In genomic region chr9:95771556-95772280, GRCh38 we compare ENCODE assay signal across 11 cellular contexts.
DNase-seq lines count a peak whose midpoint lies in the region; ATAC-seq, FAIRE-seq and TF ChIP-seq lines count a peak whose summit lies in the region.
"Had no signal": no experiment of that assay in that cellular context is flagged by ENCODE, and none has a peak within 500 bp of the region (broad histone marks: within the 10 kb centered on the region; RNA-seq: fewer than 3 reads in every experiment).

No MANE protein-coding gene starts in this region.

- ATAC-seq in HG02884 (IDR thresholded peaks at IDR 0.05; ENCODE audit: unreplicated experiment) (no peak), HG03469 (IDR thresholded peaks at IDR 0.05; ENCODE audit: unreplicated experiment) (no peak)

- H3K36me3 ChIP-seq in SK-N-MC (ENCODE audit: insufficient read depth, low read length): no peaks in the 10 kb centered on the region
- H3K36me3 ChIP-seq: BLaER1 treated with 17β-estradiol and CSF1 and Interleukin-3, amounts not matched to agents 10 nM and 100 nM; breast epithelium had no signal

- peaks cover 23% of the 10 kb centered on the region for H3K4me1 Mint-ChIP-seq in glutamatergic neuron (ENCODE audit: low read depth, unreplicated experiment)
- peaks cover 34% of the 10 kb centered on the region for H3K4me1 Mint-ChIP-seq in neural crest cell

- DNase-seq in AG10803 (ENCODE audit: low read depth): peak; percentile 24
- no peak for DNase-seq in SK-N-MC (ENCODE audit: low read depth, low spot score)
- DNase-seq in glutamatergic neuron: no peak
- DNase-seq in neural crest cell (ENCODE audit: low read depth, low spot score): peak; percentile 30
- DNase-seq in RCC 7860 (ENCODE audit: low spot score): no peak
- no peak for DNase-seq in activated naive CD4-positive, alpha-beta T cell (lab: John Stamatoyannopoulos, UW)
- DNase-seq: NCI-H1436 had no signal

- H3K27ac ChIP-seq in SK-N-MC: peak overlapping the region; percentile 78
- H3K27ac ChIP-seq: BLaER1 treated with 17β-estradiol and CSF1 and Interleukin-3, amounts not matched to agents 10 nM and 100 nM had no signal

- H3K27me3 Mint-ChIP-seq in glutamatergic neuron (ENCODE audit: unreplicated experiment) (peaks cover 14% of the 10 kb centered on the region), neural crest cell (ENCODE audit: low read depth) (peaks cover 41% of the 10 kb centered on the region)

- no peaks in the 10 kb centered on the region for H3K9me3 Mint-ChIP-seq in glutamatergic neuron (ENCODE audit: unreplicated experiment)
- H3K9me3 Mint-ChIP-seq in neural crest cell: no peaks in the 10 kb centered on the region

- H3K36me3 Mint-ChIP-seq in glutamatergic neuron (ENCODE audit: unreplicated experiment) (no peaks in the 10 kb centered on the region), neural crest cell (ENCODE audit: low read depth) (no peaks in the 10 kb centered on the region)

- TF ChIP-seq CTCF in AG10803 (conservative IDR thresholded peaks at IDR 0.05; ENCODE audit: low read length) (no peak), glutamatergic neuron (IDR thresholded peaks at IDR 0.05; ENCODE audit: partially characterized antibody, unreplicated experiment) (no peak), neural crest cell (conservative IDR thresholded peaks at IDR 0.05) (no peak)

- H3K4me3 ChIP-seq in AG10803 (ENCODE audit: low read length) (no peak overlapping the region), SK-N-MC (peak overlapping the region; percentile 63)
- H3K4me3 ChIP-seq: BLaER1 treated with 17β-estradiol and CSF1 and Interleukin-3, amounts not matched to agents 10 nM and 100 nM had no signal

- H3K9me3 ChIP-seq in SK-N-MC (ENCODE audit: low read depth, low read length): no peaks in the 10 kb centered on the region
- H3K9me3 ChIP-seq: breast epithelium had no signal

- peak overlapping the region; percentile 34 for H3K4me3 Mint-ChIP-seq in glutamatergic neuron (ENCODE audit: unreplicated experiment)
- peak overlapping the region; percentile 38 for H3K4me3 Mint-ChIP-seq in neural crest cell

- no peak overlapping the region for H3K9ac ChIP-seq in SK-N-MC (ENCODE audit: insufficient read length)
- H3K9ac ChIP-seq: BLaER1 treated with 17β-estradiol and CSF1 and Interleukin-3, amounts not matched to agents 10 nM and 100 nM had no signal

- H3K27ac Mint-ChIP-seq in glutamatergic neuron (ENCODE audit: unreplicated experiment) (peak overlapping the region; percentile 48), neural crest cell (ENCODE audit: unreplicated experiment) (no peak overlapping the region)

- FAIRE-seq in RCC 7860 (lab: Jason Lieb, UNC): no peak

Comparison
In these comparisons a context has a peak if more than half of its experiments do, and no peak if none do; other contexts are left out.
1. DNase-seq: peak in AG10803 (single experiment) and neural crest cell (single experiment); none in SK-N-MC (single experiment), glutamatergic neuron (single experiment), RCC 7860 (single experiment) and activated naive CD4-positive, alpha-beta T cell (0 of 4).